Comparison of ENCODE assay signal across 9 cellular contexts in the genomic region with DNA sequence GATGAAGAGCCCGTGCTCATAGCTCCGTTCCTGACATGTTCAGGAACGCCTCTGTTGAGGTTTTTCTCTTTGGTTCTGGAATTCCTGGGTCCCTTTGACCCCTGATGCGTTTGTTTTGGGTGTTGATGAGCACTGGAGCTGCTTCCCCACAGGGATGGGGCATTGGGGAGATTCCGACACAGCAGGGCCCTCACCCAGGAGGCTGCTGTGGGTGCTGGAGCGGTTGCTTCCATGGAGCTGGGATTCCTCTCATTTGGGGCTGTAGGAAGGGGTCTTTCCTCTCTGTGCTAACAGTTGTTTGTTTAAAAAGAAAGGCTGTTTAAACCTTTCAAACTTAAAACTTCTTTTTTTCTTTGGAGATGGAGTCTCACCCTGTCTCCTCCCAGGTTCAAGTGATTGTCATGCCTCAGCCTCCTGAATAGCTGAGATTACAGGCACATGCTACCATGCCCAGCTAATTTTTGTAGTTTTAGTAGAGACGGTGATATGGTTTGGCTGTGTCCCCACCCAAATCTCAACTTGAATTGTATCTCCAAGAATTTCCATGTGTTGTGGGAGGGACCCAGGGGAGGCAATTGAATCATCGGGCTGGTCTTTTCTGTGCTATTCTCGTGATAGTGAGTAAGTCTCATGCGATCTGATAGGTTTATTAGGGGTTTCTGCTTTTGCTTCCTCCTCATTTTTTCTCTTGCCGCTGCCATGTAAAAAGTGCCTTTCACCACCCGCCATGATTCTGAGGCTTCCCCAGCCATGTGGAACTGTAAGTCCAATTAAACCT. TPM values are rescaled to one million over a fixed set of nuclear protein-coding genes. Genes with fewer than 3 reads are reported as not detected.
DNase-seq lines count a peak whose midpoint lies in the region; ATAC-seq and TF ChIP-seq lines count a peak whose summit lies in the region.
"Had no signal": no experiment of that assay in that cellular context is flagged by ENCODE, and none has a peak within 500 bp of the region (broad histone marks: within the 10 kb centered on the region; RNA-seq: fewer than 3 reads in every experiment).

No MANE protein-coding gene starts in this region.

- DNase-seq in stimulated activated naive CD8-positive, alpha-beta T cell treated with anti-CD3 and anti-CD28 coated beads, Interleukin-15, Interleukin-2, amounts not matched to agents 100 U/mL and 50 U/mL, for 24 hours, result no peak
- DNase-seq in chondrocyte (ENCODE audit: low spot score) (no peak), myocyte (ENCODE audit: low read depth) (peak; percentile 78), OCI-M1 (lab: John Stamatoyannopoulos, UW) (no peak), DMS153 treated with DMSO at 0.1 percent for 48 hours (lab: John Stamatoyannopoulos, UW; ENCODE audit: unreplicated experiment) (no peak), DMS153 (lab: John Stamatoyannopoulos, UW) (no peak)
- DNase-seq: NCI-H187 treated with DMSO at 0.1 percent for 48 hours had no signal

- H3K27ac Mint-ChIP-seq in stimulated activated naive CD8-positive, alpha-beta T cell treated with anti-CD3 and anti-CD28 coated beads, Interleukin-15, Interleukin-2, amounts not matched to agents 100 ng/mL and 50 ng/mL, for 24 hours, result peak overlapping the region; percentile 56
- peak overlapping the region; percentile 94 for H3K27ac Mint-ChIP-seq in chondrocyte (ENCODE audit: unreplicated experiment)

- peaks cover 66% of the 10 kb centered on the region for H3K4me1 Mint-ChIP-seq in stimulated activated naive CD8-positive, alpha-beta T cell treated with anti-CD3 and anti-CD28 coated beads, Interleukin-15, Interleukin-2, amounts not matched to agents 100 ng/mL and 50 ng/mL, for 24 hours (ENCODE audit: low read depth)
- H3K4me1 Mint-ChIP-seq in chondrocyte (ENCODE audit: low read depth), result peaks cover 75% of the 10 kb centered on the region

- ATAC-seq in stimulated activated naive CD8-positive, alpha-beta T cell treated with anti-CD3 and anti-CD28 coated beads, Interleukin-15, Interleukin-2, amounts not matched to agents 100 U/mL and 50 U/mL, for 24 hours, result no peak
- no peak for ATAC-seq in GM21737 (IDR thresholded peaks at IDR 0.05; ENCODE audit: unreplicated experiment)

- no peak overlapping the region for H3K4me3 Mint-ChIP-seq in stimulated activated naive CD8-positive, alpha-beta T cell treated with anti-CD3 and anti-CD28 coated beads, Interleukin-15, Interleukin-2, amounts not matched to agents 100 ng/mL and 50 ng/mL, for 24 hours
- no peak overlapping the region for H3K4me3 Mint-ChIP-seq in chondrocyte (ENCODE audit: unreplicated experiment)

- H3K27me3 Mint-ChIP-seq in stimulated activated naive CD8-positive, alpha-beta T cell treated with anti-CD3 and anti-CD28 coated beads, Interleukin-15, Interleukin-2, amounts not matched to agents 100 ng/mL and 50 ng/mL, for 24 hours, result no peaks in the 10 kb centered on the region
- no peaks in the 10 kb centered on the region for H3K27me3 Mint-ChIP-seq in chondrocyte (ENCODE audit: low read depth)

- H3K9me3 Mint-ChIP-seq in stimulated activated naive CD8-positive, alpha-beta T cell treated with anti-CD3 and anti-CD28 coated beads, Interleukin-15, Interleukin-2, amounts not matched to agents 100 ng/mL and 50 ng/mL, for 24 hours, result no peaks in the 10 kb centered on the region
- no peaks in the 10 kb centered on the region for H3K9me3 Mint-ChIP-seq in chondrocyte (ENCODE audit: low read depth)

- peaks cover 12% of the 10 kb centered on the region for H3K36me3 Mint-ChIP-seq in stimulated activated naive CD8-positive, alpha-beta T cell treated with anti-CD3 and anti-CD28 coated beads, Interleukin-15, Interleukin-2, amounts not matched to agents 100 ng/mL and 50 ng/mL, for 24 hours (ENCODE audit: low read depth)
- H3K36me3 Mint-ChIP-seq in chondrocyte (ENCODE audit: low read depth), result peaks cover 3% of the 10 kb centered on the region

- TF ChIP-seq CTCF in chondrocyte (IDR thresholded peaks at IDR 0.05), result no peak

RNA-seq across cellular contexts. Expression of a gene that starts 48.9 kb away (rescaled TPM):
- total RNA-seq in chondrocyte, result 112 to 135 TPM (median 116 TPM) in 3 replicates
- 12.1 and 15.2 TPM in 2 replicates for total RNA-seq in myocyte
- 34.7 TPM for polyA plus RNA-seq in myocyte (2012)
